9 cellular contexts compared by ENCODE assay signal in the genomic region with DNA sequence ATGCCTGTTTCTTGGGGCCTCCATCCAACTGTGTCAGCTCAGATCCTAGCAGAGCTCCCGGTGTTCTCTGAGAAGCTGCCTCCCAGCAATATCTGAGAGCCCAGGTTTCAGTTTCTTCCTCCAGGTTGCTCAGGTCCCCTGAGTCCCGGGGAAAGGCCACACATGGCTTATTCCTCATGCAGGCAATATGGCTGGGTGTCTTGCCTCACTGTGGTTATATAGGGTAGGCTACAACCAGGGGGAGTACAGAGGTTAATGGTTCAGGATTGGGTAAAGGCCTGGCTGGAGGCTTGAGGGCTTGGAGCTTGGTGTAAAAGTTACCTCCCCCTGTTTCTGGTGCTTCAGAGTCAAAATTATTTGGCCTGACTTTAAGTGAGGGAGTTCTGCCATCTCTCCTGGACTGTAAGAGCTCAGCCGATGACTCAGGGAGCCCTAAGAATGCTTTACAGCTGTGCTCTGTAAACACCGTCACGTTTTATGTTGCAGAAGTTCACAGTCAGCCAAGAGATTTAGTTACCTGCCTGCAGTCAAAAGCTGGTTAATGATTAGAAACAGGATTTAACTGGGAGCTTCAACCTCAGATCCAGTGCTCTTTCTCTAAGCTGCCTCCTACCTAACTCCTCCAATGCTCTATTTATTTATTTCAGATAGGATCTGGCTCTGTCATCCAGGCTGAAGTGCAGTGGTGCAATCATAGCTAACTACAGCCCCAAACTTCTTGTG. TPM values are rescaled to one million over a fixed set of nuclear protein-coding genes. Genes with fewer than 3 reads are reported as not detected.
A peak's percentile ranks its signal among the peaks of the same experiment; 100 is the strongest.
DNase-seq lines count a peak whose midpoint lies in the region; ATAC-seq lines count a peak whose summit lies in the region.
"Had no signal": no experiment of that assay in that cellular context is flagged by ENCODE, and none has a peak within 500 bp of the region (broad histone marks: within the 10 kb centered on the region; RNA-seq: fewer than 3 reads in every experiment).

No MANE protein-coding gene starts in this region.

- H2AFZ ChIP-seq in neuronal stem cell (ENCODE audit: low read length), result peak overlapping the region; percentile 74

- H3K4me3 ChIP-seq in CD4-positive, CD25-positive, alpha-beta regulatory T cell (ENCODE audit: low read depth, low read length), result no peak overlapping the region
- H3K4me3 ChIP-seq in MG63, result no peak overlapping the region
- H3K4me3 ChIP-seq in neuronal stem cell (ENCODE audit: low read length in 2 of 2), result no peak overlapping the region

- no peaks in the 10 kb centered on the region for H3K4me1 ChIP-seq in CD4-positive, CD25-positive, alpha-beta regulatory T cell (ENCODE audit: control insufficient read depth, insufficient read depth, low read length, poor library complexity, severe bottlenecking)
- H3K4me1 ChIP-seq in neuronal stem cell (ENCODE audit: control insufficient read depth in 2 of 2, insufficient read depth in 1 of 2, low read depth in 1 of 2, low read length in 2 of 2), result no peaks in the 10 kb centered on the region

- H2BK12ac ChIP-seq in neuronal stem cell (ENCODE audit: low read length), result no peak overlapping the region

- WGBS in neuronal stem cell (ENCODE audit: extremely low coverage in 2 of 2, insufficient read length in 2 of 2, insufficient replicate concordance in 1 of 2), 2 donors, result no CpG with 5 or more reads among the region's 5 CpGs

- H3K14ac ChIP-seq in neuronal stem cell (ENCODE audit: low read length), result no peak overlapping the region

- no peaks in the 10 kb centered on the region for H3K79me1 ChIP-seq in neuronal stem cell (ENCODE audit: low read depth, low read length)

- no peaks in the 10 kb centered on the region for H3K9me3 ChIP-seq in CD4-positive, CD25-positive, alpha-beta regulatory T cell (ENCODE audit: control insufficient read depth in 2 of 2, low read length in 2 of 2)
- H3K9me3 ChIP-seq in MG63 (no peaks in the 10 kb centered on the region), neuronal stem cell (replicated peaks in 1 of 2; ENCODE audit: control insufficient read depth in 2 of 2, insufficient read depth in 1 of 2, low read depth in 1 of 2, low read length in 2 of 2) (no peaks in the 10 kb centered on the region)

- H3K36me3 ChIP-seq in CD4-positive, CD25-positive, alpha-beta regulatory T cell (ENCODE audit: control insufficient read depth, insufficient read depth, low read length), result no peaks in the 10 kb centered on the region
- H3K36me3 ChIP-seq in MG63 (no peaks in the 10 kb centered on the region), neuronal stem cell (replicated peaks in 1 of 2; ENCODE audit: control insufficient read depth in 2 of 2, insufficient read depth in 2 of 2, low read length in 2 of 2) (no peaks in the 10 kb centered on the region)

- H3K9me3 Mint-ChIP-seq in CD4-positive, CD25-positive, alpha-beta regulatory T cell, result peaks cover 0 to 1% (median 0%) of the 10 kb centered on the region in 7 donors
- H3K9me3 Mint-ChIP-seq: T-helper 1 cell treated with Interleukin-12 subunit alpha and Interleukin-12 subunit beta and Interleukin-4 antibody, amounts not matched to agents 30 μg/mL and 1 μg/mL, for 36 hours had no signal

- no peak overlapping the region for H4K91ac ChIP-seq in neuronal stem cell (ENCODE audit: low read depth, low read length, poor library complexity)

- no peak overlapping the region for H3K4me2 ChIP-seq in neuronal stem cell (ENCODE audit: insufficient read depth, low read length, poor library complexity, severe bottlenecking)

- H3K18ac ChIP-seq in neuronal stem cell (ENCODE audit: low read length), result no peak overlapping the region

- peaks cover 0 to 3% (median 0%) of the 10 kb centered on the region in 4 donors for H3K4me1 Mint-ChIP-seq in CD4-positive, CD25-positive, alpha-beta regulatory T cell

- no peak for ATAC-seq in CD4-positive, CD25-positive, alpha-beta regulatory T cell (ENCODE audit: low read depth in 2 of 2)
- no peak for ATAC-seq in HG02970 (IDR thresholded peaks at IDR 0.05; ENCODE audit: low FRiP score, unreplicated experiment)
- ATAC-seq in GM21390 (IDR thresholded peaks at IDR 0.05; ENCODE audit: unreplicated experiment), result no peak

- no peak overlapping the region for H4K8ac ChIP-seq in neuronal stem cell (ENCODE audit: low read depth, low read length)

- no peak overlapping the region for H3K4me3 Mint-ChIP-seq in CD4-positive, CD25-positive, alpha-beta regulatory T cell
- H3K4me3 Mint-ChIP-seq: T-helper 1 cell treated with Interleukin-12 subunit alpha and Interleukin-12 subunit beta and Interleukin-4 antibody, amounts not matched to agents 30 μg/mL and 1 μg/mL, for 36 hours had no signal

- no peak for DNase-seq in CD4-positive, CD25-positive, alpha-beta regulatory T cell
- DNase-seq in MG63 (peak; percentile 70), epithelial cell of prostate (ENCODE audit: low read depth, low spot score) (peak; percentile 85), neuronal stem cell (ENCODE audit: low spot score) (no peak)
- no peak for DNase-seq in activated CD4-positive, CD25-positive, alpha-beta regulatory T cell (lab: John Stamatoyannopoulos, UW)
- no peak for DNase-seq in activated effector memory CD4-positive, alpha-beta T cell treated with Interleukin-2 at 50 U/mL for 16 hours

- no peak overlapping the region for H3K27ac ChIP-seq in CD4-positive, CD25-positive, alpha-beta regulatory T cell (ENCODE audit: insufficient read depth, low read length, poor library complexity, severe bottlenecking)
- H3K27ac ChIP-seq in epithelial cell of prostate (peak overlapping the region; percentile 92), neuronal stem cell (replicated peaks; ENCODE audit: low read length) (no peak overlapping the region)

- H3K4ac ChIP-seq in neuronal stem cell (ENCODE audit: low read length), result no peak overlapping the region

- H2BK120ac ChIP-seq in neuronal stem cell (ENCODE audit: low read depth, low read length), result no peak overlapping the region

- H2AK5ac ChIP-seq in neuronal stem cell (ENCODE audit: low read depth, low read length), result no peak overlapping the region

- H2BK15ac ChIP-seq in neuronal stem cell (ENCODE audit: low read length), result no peak overlapping the region

- no peaks in the 10 kb centered on the region for H3K27me3 ChIP-seq in CD4-positive, CD25-positive, alpha-beta regulatory T cell (ENCODE audit: control insufficient read depth, insufficient read depth, low read length)
- H3K27me3 ChIP-seq in MG63 (no peaks in the 10 kb centered on the region), neuronal stem cell (ENCODE audit: control insufficient read depth in 3 of 3, insufficient read depth in 3 of 3, low read depth in 1 of 3, low read length in 3 of 3) (no peaks in the 10 kb centered on the region)

- H2BK5ac ChIP-seq in neuronal stem cell (ENCODE audit: low read length), result no peak overlapping the region

- H3K36me3 Mint-ChIP-seq in CD4-positive, CD25-positive, alpha-beta regulatory T cell, result no peaks in the 10 kb centered on the region

- no peak overlapping the region for H3K23ac ChIP-seq in neuronal stem cell (ENCODE audit: low read depth, low read length, poor library complexity)

- H3K27ac Mint-ChIP-seq in CD4-positive, CD25-positive, alpha-beta regulatory T cell, result peak overlapping the region in 2 of 3 donors; percentile 23 to 31
- H3K27ac Mint-ChIP-seq: T-helper 1 cell treated with Interleukin-12 subunit alpha and Interleukin-12 subunit beta and Interleukin-4 antibody, amounts not matched to agents 30 μg/mL and 1 μg/mL, for 36 hours had no signal

- no peak overlapping the region for H3K9ac ChIP-seq in neuronal stem cell (ENCODE audit: low read depth, low read length, poor library complexity)

- H3K27me3 Mint-ChIP-seq in CD4-positive, CD25-positive, alpha-beta regulatory T cell, result no peaks in the 10 kb centered on the region

RNA-seq across cellular contexts. Expression of a gene that starts 24.3 kb away (rescaled TPM):
- total RNA-seq in CD4-positive, CD25-positive, alpha-beta regulatory T cell, result 38.9 TPM
- polyA plus RNA-seq in CD4-positive, CD25-positive, alpha-beta regulatory T cell, result 10 to 100 TPM in 1 of 4 donors, 1 to 10 TPM in 3; 6.6 to 10.3 (median 8.7) TPM
- 5.8 and 7.1 TPM in 2 replicates for total RNA-seq in MG63 (2014; rRNA removed; shearing (Covaris generic); ENCODE audit: low replicate concordance)
- 25.1 TPM for polyA plus RNA-seq in neuronal stem cell (2013, experiment 1 of 2)
- polyA plus RNA-seq in neuronal stem cell (2013, experiment 2 of 2), result 25.7 TPM

RNA-seq across cellular contexts. Expression of a gene that starts 53.5 kb away (rescaled TPM):
- total RNA-seq in CD4-positive, CD25-positive, alpha-beta regulatory T cell, result 21.5 TPM
- polyA plus RNA-seq in CD4-positive, CD25-positive, alpha-beta regulatory T cell, result 10 to 100 TPM; 21.0 to 28.2 (median 24.5) TPM
- 12.8 and 13.2 TPM in 2 replicates for total RNA-seq in MG63 (2014; rRNA removed; shearing (Covaris generic); ENCODE audit: low replicate concordance)
- 35.3 TPM for polyA plus RNA-seq in neuronal stem cell (2013, experiment 1 of 2)
- 35.2 TPM for polyA plus RNA-seq in neuronal stem cell (2013, experiment 2 of 2)

Comparison
In these comparisons a context has a peak if more than half of its experiments do, and no peak if none do; other contexts are left out.
1. DNase-seq: peak in MG63 (single experiment) and epithelial cell of prostate (single experiment); none in CD4-positive, CD25-positive, alpha-beta regulatory T cell (0 of 3), neuronal stem cell (single experiment), activated CD4-positive, CD25-positive, alpha-beta regulatory T cell (0 of 4) and activated effector memory CD4-positive, alpha-beta T cell treated with Interleukin-2 at 50 U/mL for 16 hours (single experiment).